9 cellular contexts compared by ENCODE assay signal in genomic region chr17:7580631-7581554, GRCh38. TPM values are rescaled to one million over a fixed set of nuclear protein-coding genes. Genes with fewer than 3 reads are reported as not detected.
A peak's percentile ranks its signal among the peaks of the same experiment; 100 is the strongest.
DNase-seq lines count a peak whose midpoint lies in the region; ATAC-seq and TF ChIP-seq lines count a peak whose summit lies in the region.
"Had no signal": no experiment of that assay in that cellular context is flagged by ENCODE, and none has a peak within 500 bp of the region (broad histone marks: within the 10 kb centered on the region; RNA-seq: fewer than 3 reads in every experiment).

No MANE protein-coding gene starts in this region.

- no peak for DNase-seq in activated naive CD4-positive, alpha-beta T cell treated with anti-CD3 and anti-CD28 coated beads, Interleukin-2, amount 10 ng/mL, durations not matched to agents 7 days and 5 days
- DNase-seq in activated naive CD4-positive, alpha-beta T cell treated with anti-CD3 and anti-CD28 coated beads, Interleukin-2, amount 50 U/mL, for 16 hours, result no peak
- DNase-seq in right lobe of liver (peak in 1 of 3 donors; percentile 46), tibial nerve (ENCODE audit: low spot score in 2 of 2) (no peak), MV-4-11 (lab: John Stamatoyannopoulos, UW) (no peak), mesendoderm (no peak), NCI-H748 treated with DMSO at 0.1 percent for 48 hours (lab: John Stamatoyannopoulos, UW) (no peak)

- ATAC-seq in right lobe of liver, result no peak

- no peak for TF ChIP-seq POLR2A in right lobe of liver (IDR thresholded peaks at IDR 0.05)
- no peak for TF ChIP-seq POLR2A in tibial nerve (IDR thresholded peaks at IDR 0.05)

- H2AK5ac ChIP-seq in mesendoderm (ENCODE audit: low read length), result no peak overlapping the region

- H3K27ac Mint-ChIP-seq in activated naive CD4-positive, alpha-beta T cell treated with anti-CD3 and anti-CD28 coated beads, Interleukin-2, amount 10 ng/mL, durations not matched to agents 7 days and 5 days, result peak overlapping the region; percentile 87
- H3K27ac Mint-ChIP-seq in activated naive CD8-positive, alpha-beta T cell, result peak overlapping the region; percentile 76

- no peak overlapping the region for H3K9ac ChIP-seq in mesendoderm (ENCODE audit: low read length)

- H3K4me1 ChIP-seq in right lobe of liver (peaks cover 0 to 54% (median 21%) of the 10 kb centered on the region in 4 donors), tibial nerve (peaks cover 0 to 90% (median 51%) of the 10 kb centered on the region in 4 donors), mesendoderm (ENCODE audit: control insufficient read depth, low read depth, low read length) (peaks cover 7% of the 10 kb centered on the region)

- H2BK120ac ChIP-seq in mesendoderm (ENCODE audit: low read depth, low read length), result no peak overlapping the region

- H3K36me3 Mint-ChIP-seq in activated naive CD4-positive, alpha-beta T cell treated with anti-CD3 and anti-CD28 coated beads, Interleukin-2, amount 10 ng/mL, durations not matched to agents 7 days and 5 days, result peaks cover 63% of the 10 kb centered on the region
- peaks cover 20% of the 10 kb centered on the region for H3K36me3 Mint-ChIP-seq in activated naive CD8-positive, alpha-beta T cell

- H3K4me3 ChIP-seq in right lobe of liver (peak overlapping the region; percentile 19 to 45 (median 37)), tibial nerve (peak overlapping the region in 2 of 4 donors; percentile 12 to 59), mesendoderm (ENCODE audit: low read length) (no peak overlapping the region)

- H3K18ac ChIP-seq in mesendoderm (ENCODE audit: low read length), result no peak overlapping the region

- 73% methylated on average over 15 of the region's 21 CpGs for WGBS in right lobe of liver (ENCODE audit: insufficient coverage, low coverage, low lambda C conversion rate, missing lambda C conversion rate)
- 71 to 77% methylated on average over 21 of the region's 21 CpGs for WGBS in tibial nerve, 2 donors
- WGBS in mesendoderm (ENCODE audit: extremely low coverage, insufficient coverage, low lambda C conversion rate), result no CpG with 5 or more reads among the region's 21 CpGs

- CTCF ChIA-PET in activated naive CD4-positive, alpha-beta T cell treated with anti-CD3 and anti-CD28 coated beads, Interleukin-2, amount 10 ng/mL, durations not matched to agents 7 days and 5 days (lab: Charles Lee), result interaction anchor here (1.0 to 1.1 kb wide), 2 partner anchors 9 to 92 kb away, joined by 3 to 6 read pairs; partner anchors contain the start of gene SOX15

- no peak overlapping the region for H3K56ac ChIP-seq in mesendoderm (ENCODE audit: low read length)

- peaks cover 13 to 31% (median 25%) of the 10 kb centered on the region in 4 donors for H3K36me3 ChIP-seq in right lobe of liver
- peaks cover 4 to 53% (median 23%) of the 10 kb centered on the region in 3 donors for H3K36me3 ChIP-seq in tibial nerve
- peaks cover 20% of the 10 kb centered on the region for H3K36me3 ChIP-seq in mesendoderm (ENCODE audit: control insufficient read depth, insufficient read depth, low read length)

- no peak overlapping the region for H3K4me2 ChIP-seq in mesendoderm (ENCODE audit: low read length)

- H3K27me3 ChIP-seq in right lobe of liver (no peaks in the 10 kb centered on the region), tibial nerve (no peaks in the 10 kb centered on the region), mesendoderm (ENCODE audit: insufficient read depth, low read length, poor library complexity) (no peaks in the 10 kb centered on the region)

- peak overlapping the region; percentile 11 for H3K4me3 Mint-ChIP-seq in activated naive CD4-positive, alpha-beta T cell treated with anti-CD3 and anti-CD28 coated beads, Interleukin-2, amount 10 ng/mL, durations not matched to agents 7 days and 5 days
- peak overlapping the region; percentile 58 for H3K4me3 Mint-ChIP-seq in activated naive CD8-positive, alpha-beta T cell

- peaks cover 90% of the 10 kb centered on the region for H3K4me1 Mint-ChIP-seq in activated naive CD4-positive, alpha-beta T cell treated with anti-CD3 and anti-CD28 coated beads, Interleukin-2, amount 10 ng/mL, durations not matched to agents 7 days and 5 days
- H3K4me1 Mint-ChIP-seq in activated naive CD8-positive, alpha-beta T cell (ENCODE audit: low read depth), result peaks cover 78% of the 10 kb centered on the region

- H2BK15ac ChIP-seq in mesendoderm (replicated peaks; ENCODE audit: low read depth), result no peak overlapping the region

- peaks cover 9% of the 10 kb centered on the region for H3K79me2 ChIP-seq in mesendoderm (ENCODE audit: control insufficient read depth, insufficient read depth, low read length)

- no peaks in the 10 kb centered on the region for H3K9me3 ChIP-seq in right lobe of liver
- no peaks in the 10 kb centered on the region for H3K9me3 ChIP-seq in tibial nerve

- H3K9me3 Mint-ChIP-seq in activated naive CD4-positive, alpha-beta T cell treated with anti-CD3 and anti-CD28 coated beads, Interleukin-2, amount 10 ng/mL, durations not matched to agents 7 days and 5 days, result no peaks in the 10 kb centered on the region
- H3K9me3 Mint-ChIP-seq in activated naive CD8-positive, alpha-beta T cell (ENCODE audit: low read depth), result no peaks in the 10 kb centered on the region

- H3K23ac ChIP-seq in mesendoderm (ENCODE audit: low read length), result no peak overlapping the region

- H4K8ac ChIP-seq in mesendoderm (ENCODE audit: low read depth, low read length), result no peak overlapping the region

- TF ChIP-seq CTCF in right lobe of liver (IDR thresholded peaks at IDR 0.05) (no peak), tibial nerve (IDR thresholded peaks at IDR 0.05) (no peak)

- no peak for TF ChIP-seq EP300 in tibial nerve (IDR thresholded peaks at IDR 0.05)

- intact Hi-C loops in right lobe of liver (cut with DNase I), result no loop called here

- H4K5ac ChIP-seq in mesendoderm (ENCODE audit: low read length), result no peak overlapping the region

- H3K27me3 Mint-ChIP-seq in activated naive CD4-positive, alpha-beta T cell treated with anti-CD3 and anti-CD28 coated beads, Interleukin-2, amount 10 ng/mL, durations not matched to agents 7 days and 5 days, result no peaks in the 10 kb centered on the region
- no peaks in the 10 kb centered on the region for H3K27me3 Mint-ChIP-seq in activated naive CD8-positive, alpha-beta T cell

- H3K4ac ChIP-seq in mesendoderm (ENCODE audit: low read depth, low read length), result no peak overlapping the region

- peak overlapping the region; percentile 10 to 94 (median 74) for H3K27ac ChIP-seq in right lobe of liver
- peak overlapping the region; percentile 46 to 97 (median 96) for H3K27ac ChIP-seq in tibial nerve
- H3K27ac ChIP-seq in mesendoderm (ENCODE audit: low read depth, low read length), result no peak overlapping the region
- H3K27ac ChIP-seq: VCaP had no signal

- H3K79me1 ChIP-seq in mesendoderm (ENCODE audit: low read length), result peaks cover 14% of the 10 kb centered on the region

- no peak overlapping the region for H2BK5ac ChIP-seq in mesendoderm (ENCODE audit: low read length)

RNA-seq across cellular contexts. Expression of gene CD68, which starts 1.5 kb away (rescaled TPM):
- total RNA-seq in right lobe of liver (100 to 1,000 TPM in 1 of 6 experiments, 10 to 100 TPM in 5; 31.6 to 179 (median 51.1) TPM), tibial nerve (10 to 100 TPM; 19.3 to 65.7 (median 34.2) TPM)
- polyA plus RNA-seq in mesendoderm (2013, experiment 1 of 2), result 0.44 TPM
- 0.42 TPM for polyA plus RNA-seq in mesendoderm (2013, experiment 2 of 2)

RNA-seq across cellular contexts. Expression of gene MPDU1, which starts 2.8 kb away (rescaled TPM):
- total RNA-seq in right lobe of liver, result 100 to 1,000 TPM in 2 of 6 experiments, 10 to 100 TPM in 4; 54.2 to 199 (median 63.3) TPM
- 100 to 1,000 TPM in 1 of 4 donors, 10 to 100 TPM in 3; 58.3 to 102 (median 66.2) TPM for total RNA-seq in tibial nerve
- polyA plus RNA-seq in mesendoderm (2013, experiment 1 of 2), result 101 TPM
- 96.5 TPM for polyA plus RNA-seq in mesendoderm (2013, experiment 2 of 2)

RNA-seq across cellular contexts. Expression of gene SOX15, which starts 9.0 kb away (rescaled TPM):
- not detected for total RNA-seq in right lobe of liver
- 1 to 10 TPM; 3.1 to 6.9 (median 5.0) TPM for total RNA-seq in tibial nerve
- 18.2 TPM for polyA plus RNA-seq in mesendoderm (2013, experiment 1 of 2)
- 18.4 TPM for polyA plus RNA-seq in mesendoderm (2013, experiment 2 of 2)

RNA-seq across cellular contexts. Expression of gene SENP3, which starts 19.2 kb away (rescaled TPM):
- total RNA-seq in right lobe of liver, result 10 to 100 TPM; 12.3 to 33.9 (median 15.1) TPM
- total RNA-seq in tibial nerve, result 10 to 100 TPM; 54.3 to 75.4 (median 59.0) TPM
- 59.2 TPM for polyA plus RNA-seq in mesendoderm (2013, experiment 1 of 2)
- polyA plus RNA-seq in mesendoderm (2013, experiment 2 of 2), result 55.7 TPM

RNA-seq across cellular contexts. Expression of gene TNFSF13, which starts 22.3 kb away (rescaled TPM):
- total RNA-seq in right lobe of liver (10 to 100 TPM in 2 of 6 experiments, 1 to 10 TPM in 4; 4.3 to 13.0 (median 6.2) TPM), tibial nerve (10 to 100 TPM; 44.7 to 93.3 (median 64.7) TPM)
- polyA plus RNA-seq in mesendoderm (2013, experiment 1 of 2), result 1.1 TPM
- polyA plus RNA-seq in mesendoderm (2013, experiment 2 of 2), result 0.92 TPM
